In genomic region chr19:40798223-40798996, GRCh38 we compare ENCODE assay signal across 1 cellular context.
TF ChIP-seq lines count a peak whose summit lies in the region.

No MANE protein-coding gene starts in this region.

TF ChIP-seq in neural cell, 6 proteins besides CTCF, POLR2A, EP300 and RAD21 (continued from another document):
- TF ChIP-seq REST (IDR thresholded peaks at IDR 0.05; ENCODE audit: borderline replicate concordance): peak; percentile 9
- TF ChIP-seq EZH2 (IDR thresholded peaks at IDR 0.05; ENCODE audit: borderline replicate concordance, insufficient read depth, low read length, poor library complexity, severe bottlenecking): no peak
- no peak for TF ChIP-seq MXI1 (conservative IDR thresholded peaks at IDR 0.05; ENCODE audit: poor library complexity, severe bottlenecking)
- peak; percentile 16 for TF ChIP-seq TAF1 (IDR thresholded peaks at IDR 0.05; ENCODE audit: low read depth)
- peak; percentile 48 for TF ChIP-seq POLR2AphosphoS5 (IDR thresholded peaks at IDR 0.05)
